8 cellular contexts compared by ENCODE assay signal in the genomic region with DNA sequence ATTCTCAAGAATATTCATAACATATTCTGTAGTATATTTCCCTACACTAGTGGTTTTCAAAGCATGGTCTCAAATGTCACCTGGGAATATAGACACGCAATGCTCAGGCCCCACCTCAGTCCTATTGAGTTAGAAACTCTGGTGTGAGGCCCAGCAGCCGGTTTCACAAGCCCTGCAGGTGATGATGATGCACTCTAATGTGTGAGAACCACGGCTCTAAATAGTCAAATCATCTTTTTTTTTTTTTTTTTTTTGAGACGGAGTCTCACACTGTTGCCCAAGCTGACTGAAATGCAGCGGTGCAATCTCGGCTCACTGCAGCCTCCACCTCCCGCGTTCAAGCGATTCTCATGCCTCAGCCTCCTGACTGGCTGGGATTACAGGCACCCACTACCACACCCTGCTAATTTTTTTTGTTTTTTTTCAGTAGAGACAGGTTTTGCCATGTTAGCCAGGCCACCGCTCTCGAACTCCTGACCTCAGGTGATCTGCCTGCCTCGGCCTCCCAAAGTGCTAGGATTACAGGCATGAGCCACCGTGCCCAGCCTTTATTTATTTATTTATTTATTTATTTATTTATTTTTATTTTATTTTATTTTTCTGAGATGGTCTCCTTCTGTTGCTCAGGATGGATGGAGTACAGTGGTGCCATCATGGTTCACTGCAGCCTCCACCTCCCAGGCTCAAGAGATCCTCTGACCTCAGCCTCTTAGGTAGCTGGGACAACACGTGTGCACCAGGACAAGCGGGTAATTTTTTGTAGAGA. TPM values are rescaled to one million over a fixed set of nuclear protein-coding genes. Genes with fewer than 3 reads are reported as not detected.
"Had no signal": no experiment of that assay in that cellular context is flagged by ENCODE, and none has a peak within 500 bp of the region (broad histone marks: within the 10 kb centered on the region; RNA-seq: fewer than 3 reads in every experiment).

No MANE protein-coding gene starts in this region.

RNA-seq across cellular contexts. Expression of gene GOLGA6D, which starts 51.2 kb away (rescaled TPM):
- total RNA-seq: activated CD4-positive, alpha-beta memory T cell treated with anti-CD3 and anti-CD28 coated beads, Interleukin-2, amount 10 ng/mL, durations not matched to agents 7 days and 5 days; activated CD4-positive, alpha-beta T cell treated with anti-CD3 and anti-CD28 coated beads for 36 hours; activated CD8-positive, alpha-beta memory T cell treated with anti-CD3 and anti-CD28 coated beads for 36 hours; activated naive CD4-positive, alpha-beta T cell treated with anti-CD3 and anti-CD28 coated beads for 36 hours; astrocyte; Peyer's patch; SJSA1; T-helper 1 cell treated with Interleukin-12 subunit alpha and Interleukin-12 subunit beta and Interleukin-4 antibody, amounts not matched to agents 30 ng/mL and 1 ng/mL, for 36 hours had no signal
